6 cellular contexts compared by ENCODE assay signal in the genomic region with DNA sequence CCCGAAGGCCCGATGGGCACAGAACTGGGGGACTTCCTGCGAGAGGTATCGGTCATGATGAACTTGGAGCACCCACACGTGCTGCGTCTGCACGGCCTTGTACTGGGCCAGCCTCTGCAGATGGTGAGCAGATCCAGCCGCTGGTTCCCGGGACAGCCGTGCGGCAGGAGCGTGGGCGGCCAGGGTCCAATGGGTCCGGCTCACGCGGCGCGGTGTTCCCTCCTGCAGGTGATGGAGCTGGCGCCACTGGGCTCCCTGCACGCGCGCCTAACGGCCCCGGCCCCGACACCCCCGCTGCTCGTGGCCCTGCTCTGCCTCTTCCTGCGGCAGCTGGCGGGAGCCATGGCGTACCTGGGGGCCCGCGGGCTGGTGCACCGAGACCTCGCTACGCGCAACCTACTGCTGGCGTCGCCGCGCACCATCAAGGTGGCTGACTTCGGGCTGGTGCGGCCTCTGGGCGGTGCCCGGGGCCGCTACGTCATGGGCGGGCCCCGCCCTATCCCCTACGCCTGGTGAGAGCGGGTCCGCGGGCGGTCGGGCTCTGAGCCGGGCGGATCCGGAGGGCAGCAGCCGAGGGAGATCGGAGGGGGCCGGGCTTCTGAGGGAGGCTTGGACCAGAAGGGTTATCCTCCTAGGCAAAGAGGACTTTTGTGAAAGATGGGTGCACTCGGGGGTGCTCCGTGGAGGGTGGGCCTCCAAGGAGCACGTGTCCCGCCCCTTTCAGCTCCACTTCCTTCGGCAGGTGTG. TPM values are rescaled to one million over a fixed set of nuclear protein-coding genes. Genes with fewer than 3 reads are reported as not detected.
A peak's percentile ranks its signal among the peaks of the same experiment; 100 is the strongest.
DNase-seq lines count a peak whose midpoint lies in the region; ATAC-seq and TF ChIP-seq lines count a peak whose summit lies in the region.

No MANE protein-coding gene starts in this region.

- H3K9ac ChIP-seq in MM.1S (ENCODE audit: low read length): peak overlapping the region; percentile 47; the same call in 1 of the 2 replicates

- no peak for TF ChIP-seq CTCF in MM.1S (IDR thresholded peaks at IDR 0.05; ENCODE audit: low read length)
- TF ChIP-seq CTCF in mesothelial cell of epicardium (IDR thresholded peaks at IDR 0.05; ENCODE audit: unreplicated experiment): no peak
- no peak for TF ChIP-seq CTCF in tibial nerve (IDR thresholded peaks at IDR 0.05)

- peak; percentile 66 for DNase-seq in GM03348 (ENCODE audit: low spot score)
- DNase-seq in MM.1S: peak; percentile 66
- DNase-seq in activated naive CD4-positive, alpha-beta T cell treated with anti-CD3 and anti-CD28 coated beads, Interleukin-2, amount 50 U/mL, for 16 hours: peak; percentile 82
- DNase-seq in mesothelial cell of epicardium (ENCODE audit: low spot score in 2 of 2, unreplicated experiment in 2 of 2): peak in 1 of 2 experiments; percentile 73
- no peak for DNase-seq in tibial nerve (ENCODE audit: low spot score in 2 of 2)

- H4K20me1 ChIP-seq in MM.1S (ENCODE audit: insufficient read depth, low read length): no peaks in the 10 kb centered on the region

- H3K4me3 ChIP-seq in MM.1S (ENCODE audit: low read length) (peak overlapping the region; percentile 63), tibial nerve (peak overlapping the region; percentile 48 to 60 (median 52))

- peak in 1 of 2 donors; percentile 53 for TF ChIP-seq EP300 in tibial nerve (IDR thresholded peaks at IDR 0.05)

- WGBS in tibial nerve, 2 donors: 10 to 15% methylated on average over 26 to 32 of the region's 65 CpGs

- H3K4me3 Mint-ChIP-seq in mesothelial cell of epicardium: peak overlapping the region; percentile 41

- H3K27ac Mint-ChIP-seq in mesothelial cell of epicardium: no peak overlapping the region

- ATAC-seq in HG02973 (IDR thresholded peaks at IDR 0.05; ENCODE audit: unreplicated experiment): no peak

- peak overlapping the region; percentile 83 for H3K4me2 ChIP-seq in MM.1S (ENCODE audit: low read depth, low read length)

- peaks cover 4% of the 10 kb centered on the region for H3K36me3 Mint-ChIP-seq in mesothelial cell of epicardium

- peak in 1 of 2 donors; percentile 23 for TF ChIP-seq POLR2A in tibial nerve (IDR thresholded peaks at IDR 0.05)

- no peaks in the 10 kb centered on the region for H3K9me2 ChIP-seq in MM.1S (replicated peaks; ENCODE audit: insufficient read depth, low read length)

- peaks cover 4% of the 10 kb centered on the region; the same call in 1 of the 2 replicates for H3K4me1 ChIP-seq in MM.1S (ENCODE audit: low read length)
- H3K4me1 ChIP-seq in tibial nerve: peaks cover 0 to 40% (median 13%) of the 10 kb centered on the region in 4 donors

- H3K9me3 ChIP-seq in MM.1S (replicated peaks; ENCODE audit: insufficient read depth, low read length) (no peaks in the 10 kb centered on the region), tibial nerve (no peaks in the 10 kb centered on the region)

- H3K27ac ChIP-seq in MM.1S (ENCODE audit: low read length): no peak overlapping the region
- peak overlapping the region; percentile 55 to 86 (median 82) for H3K27ac ChIP-seq in tibial nerve

- peak overlapping the region; percentile 87 for H2AFZ ChIP-seq in MM.1S (ENCODE audit: low read length)

- peaks cover 46% of the 10 kb centered on the region for H3K27me3 ChIP-seq in MM.1S (replicated peaks; ENCODE audit: insufficient read depth, low read length)
- peaks cover 0 to 44% of the 10 kb centered on the region in 2 donors for H3K27me3 ChIP-seq in tibial nerve

- H3K36me3 ChIP-seq in MM.1S (replicated peaks; ENCODE audit: insufficient read depth, low read length): no peaks in the 10 kb centered on the region
- H3K36me3 ChIP-seq in tibial nerve: peaks cover 0 to 29% (median 0%) of the 10 kb centered on the region in 3 donors

- H3K27me3 Mint-ChIP-seq in mesothelial cell of epicardium (ENCODE audit: low read depth): peaks cover 41% of the 10 kb centered on the region

- no peaks in the 10 kb centered on the region for H3K79me2 ChIP-seq in MM.1S (ENCODE audit: low read length)

- peaks cover 6% of the 10 kb centered on the region for H3K9me3 Mint-ChIP-seq in mesothelial cell of epicardium

- peaks cover 15% of the 10 kb centered on the region for H3K4me1 Mint-ChIP-seq in mesothelial cell of epicardium

- H3F3A ChIP-seq in MM.1S (ENCODE audit: insufficient read depth, low read length): no peaks in the 10 kb centered on the region

RNA-seq across cellular contexts. Expression of a gene that starts 3.0 kb away (rescaled TPM):
- 8.2 to 9.9 TPM (median 9.0 TPM) in 3 replicates for total RNA-seq in mesothelial cell of epicardium
- 1 to 10 TPM; 2.4 to 9.8 (median 6.0) TPM for total RNA-seq in tibial nerve

RNA-seq across cellular contexts. Expression of a gene that starts 10.4 kb away (rescaled TPM):
- total RNA-seq in mesothelial cell of epicardium (67.4 to 69.3 TPM (median 68.4 TPM) in 3 replicates), tibial nerve (10 to 100 TPM; 28.7 to 55.5 (median 42.9) TPM)

RNA-seq across cellular contexts. Expression of a gene that starts 20.0 kb away (rescaled TPM):
- total RNA-seq in mesothelial cell of epicardium (65.7 to 78.3 TPM (median 69.4 TPM) in 3 replicates), tibial nerve (100 to 1,000 TPM in 2 of 4 donors, 10 to 100 TPM in 2; 88.3 to 121 (median 103) TPM)

RNA-seq across cellular contexts. Expression of a gene that starts 23.7 kb away (rescaled TPM):
- total RNA-seq in mesothelial cell of epicardium (88.0 to 97.5 TPM (median 90.8 TPM) in 3 replicates), tibial nerve (10 to 100 TPM; 14.4 to 32.4 (median 23.9) TPM)

RNA-seq across cellular contexts. Expression of a gene that starts 29.0 kb away (rescaled TPM):
- total RNA-seq in mesothelial cell of epicardium (0.18 to 0.42 TPM in 2 of 3 replicates, not detected in the other), tibial nerve (not detected)

Comparison
In these comparisons a context has a peak if more than half of its experiments do, and no peak if none do; other contexts are left out.
1. DNase-seq: peak in GM03348 (single experiment), MM.1S (single experiment) and activated naive CD4-positive, alpha-beta T cell treated with anti-CD3 and anti-CD28 coated beads, Interleukin-2, amount 50 U/mL, for 16 hours (single experiment); none in tibial nerve (0 of 2).